In the genomic region with DNA sequence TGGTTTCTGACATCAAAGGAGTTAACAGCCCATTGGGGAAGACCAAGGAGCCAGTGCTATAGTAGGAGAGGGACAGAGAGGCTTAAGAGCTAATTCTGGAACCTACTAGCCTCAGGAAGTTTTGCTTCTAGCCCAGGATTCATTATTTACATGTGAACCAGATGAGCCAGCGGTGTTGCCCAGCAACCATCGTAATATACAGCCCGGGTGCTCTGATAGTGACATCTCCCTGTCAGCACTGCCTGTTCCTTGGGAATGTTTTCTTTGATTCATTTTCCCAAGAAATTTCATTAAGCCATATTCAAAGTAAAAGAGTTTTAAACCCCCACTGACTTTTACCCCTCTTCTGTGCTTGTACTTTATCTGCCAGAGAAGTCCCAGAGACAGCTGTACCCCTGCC, we compare ENCODE assay signal across 20 cellular contexts.
DNase-seq lines count a peak whose midpoint lies in the region; ATAC-seq, FAIRE-seq and TF ChIP-seq lines count a peak whose summit lies in the region.
"Had no signal": no experiment of that assay in that cellular context is flagged by ENCODE, and none has a peak within 500 bp of the region (broad histone marks: within the 10 kb centered on the region; RNA-seq: fewer than 3 reads in every experiment).

No MANE protein-coding gene starts in this region.

- peak overlapping the region; percentile 64; the same call in 1 of the 2 replicates for H3K27ac Mint-ChIP-seq in HFFc6
- H3K27ac Mint-ChIP-seq: activated naive CD8-positive, alpha-beta T cell treated with anti-CD3 and anti-CD28 coated beads, Interleukin-2, amount 10 ng/mL, durations not matched to agents 7 days and 5 days; naive thymus-derived CD4-positive, alpha-beta T cell; T-helper 1 cell treated with Interleukin-12 subunit alpha and Interleukin-12 subunit beta and Interleukin-4 antibody, amounts not matched to agents 30 μg/mL and 1 μg/mL, for 36 hours had no signal

- H3K27ac ChIP-seq in keratinocyte (ENCODE audit: control insufficient read depth, insufficient read depth, low read length) (no peak overlapping the region), kidney (ENCODE audit: low read depth in 2 of 2, low read length in 2 of 2) (no peak overlapping the region)
- H3K27ac ChIP-seq: BLaER1 treated with 17β-estradiol and CSF1 and Interleukin-3, amounts not matched to agents 10 nM and 100 nM; epithelial cell of prostate; RWPE1; thyroid gland had no signal

- no peaks in the 10 kb centered on the region for H4K20me1 ChIP-seq in keratinocyte (ENCODE audit: control insufficient read depth, extremely low read depth, insufficient read depth, low read length)
- H4K20me1 ChIP-seq: BLaER1 treated with 17β-estradiol and CSF1 and Interleukin-3, amounts not matched to agents 10 nM and 100 nM had no signal

- intact Hi-C loops in kidney (cut with DNase I) = loop anchor here (10.0 kb wide), 1 partner anchor 768 kb away; no protein-coding TSS in a partner anchor

- H3K9me3 ChIP-seq in keratinocyte (ENCODE audit: control insufficient read depth, low read depth, low read length) = no peaks in the 10 kb centered on the region
- H3K9me3 ChIP-seq in kidney (ENCODE audit: control insufficient read depth in 1 of 2, low read length in 2 of 2) = no peaks in the 10 kb centered on the region
- H3K9me3 ChIP-seq: BLaER1 treated with 17β-estradiol and CSF1 and Interleukin-3, amounts not matched to agents 10 nM and 100 nM; thyroid gland had no signal

- H3K36me3 ChIP-seq in keratinocyte (ENCODE audit: control insufficient read depth in 2 of 2, extremely low read depth in 1 of 2, insufficient read depth in 2 of 2, low read length in 2 of 2) = no peaks in the 10 kb centered on the region
- H3K36me3 ChIP-seq in kidney (ENCODE audit: control insufficient read depth in 1 of 2, insufficient read depth in 2 of 2, low read length in 2 of 2) = no peaks in the 10 kb centered on the region
- H3K36me3 ChIP-seq: BLaER1 treated with 17β-estradiol and CSF1 and Interleukin-3, amounts not matched to agents 10 nM and 100 nM; thyroid gland had no signal

- H2AFZ ChIP-seq in keratinocyte (ENCODE audit: control insufficient read depth, low read length) = no peak overlapping the region

- H3K36me3 Mint-ChIP-seq in HFFc6 (ENCODE audit: low read depth) = no peaks in the 10 kb centered on the region
- H3K36me3 Mint-ChIP-seq: activated naive CD8-positive, alpha-beta T cell treated with anti-CD3 and anti-CD28 coated beads, Interleukin-2, amount 10 ng/mL, durations not matched to agents 7 days and 5 days; naive thymus-derived CD4-positive, alpha-beta T cell had no signal

- H3K4me3 Mint-ChIP-seq in HFFc6 = no peak overlapping the region
- H3K4me3 Mint-ChIP-seq: activated naive CD8-positive, alpha-beta T cell treated with anti-CD3 and anti-CD28 coated beads, Interleukin-2, amount 10 ng/mL, durations not matched to agents 7 days and 5 days; naive thymus-derived CD4-positive, alpha-beta T cell; T-helper 1 cell treated with Interleukin-12 subunit alpha and Interleukin-12 subunit beta and Interleukin-4 antibody, amounts not matched to agents 30 μg/mL and 1 μg/mL, for 36 hours had no signal

- FAIRE-seq in keratinocyte (lab: Jason Lieb, UNC) (peak; percentile 48), kidney (lab: Jason Lieb, UNC) (no peak)

- H3K9me1 ChIP-seq in keratinocyte (ENCODE audit: control insufficient read depth, extremely low read depth, insufficient read depth, low read length) = no peaks in the 10 kb centered on the region

- dilution Hi-C loops in keratinocyte (cut with MboI; ENCODE audit: extremely low pct_ligation_motif_present, low sequenced_read_pairs) = no loop called here

- H3K79me2 ChIP-seq in keratinocyte (ENCODE audit: control insufficient read depth, insufficient read depth, low read length) = no peaks in the 10 kb centered on the region

- TF ChIP-seq CTCF in HFFc6 (IDR thresholded peaks at IDR 0.05) (no peak), astrocyte of the spinal cord (IDR thresholded peaks at IDR 0.05; ENCODE audit: low read depth, low read length) (no peak), keratinocyte (optimal IDR thresholded peaks at IDR 0.05 in 1 of 3, IDR thresholded peaks at IDR 0.05 in 1 of 3, conservative IDR thresholded peaks at IDR 0.05 in 1 of 3; ENCODE audit: extremely low read depth in 1 of 3, insufficient read depth in 2 of 3, low read length in 3 of 3) (no peak), kidney (IDR thresholded peaks at IDR 0.05; ENCODE audit: borderline replicate concordance, extremely low read depth, insufficient read depth) (no peak)

- DNase-seq in DMS153 (lab: John Stamatoyannopoulos, UW) = peak; percentile 15
- peak; percentile 46 for DNase-seq in HFFc6
- peak; percentile 43 for DNase-seq in astrocyte of the spinal cord (ENCODE audit: low read depth, low spot score)
- no peak for DNase-seq in keratinocyte (ENCODE audit: low read depth, low spot score)
- DNase-seq in kidney = no peak
- DNase-seq in HUDEP-2 (lab: John Stamatoyannopoulos, UW; ENCODE audit: unreplicated experiment in 76 of 76) = no peak
- DNase-seq: activated CD4-positive, CD25-positive, alpha-beta regulatory T cell treated with anti-CD3 and anti-CD28 coated beads, Interleukin-2, amount 50 U/mL, for 72 hours; activated naive CD8-positive, alpha-beta T cell treated with anti-CD3 and anti-CD28 coated beads, Interleukin-2, amount 10 ng/mL, durations not matched to agents 7 days and 5 days; naive thymus-derived CD4-positive, alpha-beta T cell; NCI-H774; retina; stimulated activated CD4-positive, alpha-beta T cell treated with anti-CD3 and anti-CD28 coated beads, Interleukin-2, amount 100 ng/mL, for 24 hours; thyroid gland had no signal

- no peak overlapping the region for H3K9ac ChIP-seq in keratinocyte (ENCODE audit: control insufficient read depth, extremely low read depth, insufficient read depth, low read length)
- no peak overlapping the region for H3K9ac ChIP-seq in kidney (ENCODE audit: low read length in 2 of 2)
- H3K9ac ChIP-seq: BLaER1 treated with 17β-estradiol and CSF1 and Interleukin-3, amounts not matched to agents 10 nM and 100 nM had no signal

- no peaks in the 10 kb centered on the region for H3K27me3 Mint-ChIP-seq in HFFc6 (ENCODE audit: insufficient read depth)
- H3K27me3 Mint-ChIP-seq: activated naive CD8-positive, alpha-beta T cell treated with anti-CD3 and anti-CD28 coated beads, Interleukin-2, amount 10 ng/mL, durations not matched to agents 7 days and 5 days had no signal

- H3K4me1 ChIP-seq in keratinocyte (ENCODE audit: control insufficient read depth, extremely low read depth, insufficient read depth, low read length) = peaks cover 4% of the 10 kb centered on the region
- no peaks in the 10 kb centered on the region for H3K4me1 ChIP-seq in kidney (ENCODE audit: control insufficient read depth in 1 of 2, insufficient read depth in 1 of 2, low read depth in 1 of 2, low read length in 2 of 2)

- H3K4me1 Mint-ChIP-seq in HFFc6 (ENCODE audit: low read depth) = peaks cover 23% of the 10 kb centered on the region
- H3K4me1 Mint-ChIP-seq: activated naive CD8-positive, alpha-beta T cell treated with anti-CD3 and anti-CD28 coated beads, Interleukin-2, amount 10 ng/mL, durations not matched to agents 7 days and 5 days had no signal

- in situ Hi-C loops in astrocyte of the spinal cord (cut with HindIII; ENCODE audit: low sequenced_read_pairs) = loop anchor here (25.0 kb wide), 1 partner anchor 206 kb away; a partner anchor contains a TSS

- no peak overlapping the region for H3K4me3 ChIP-seq in astrocyte of the spinal cord (ENCODE audit: low read depth, low read length)
- no peak overlapping the region for H3K4me3 ChIP-seq in keratinocyte (ENCODE audit: control insufficient read depth in 2 of 3, extremely low read depth in 1 of 3, insufficient read depth in 2 of 3, low read depth in 1 of 3, low read length in 3 of 3)
- H3K4me3 ChIP-seq in kidney (ENCODE audit: low read length in 2 of 2) = no peak overlapping the region
- H3K4me3 ChIP-seq: BLaER1 treated with 17β-estradiol and CSF1 and Interleukin-3, amounts not matched to agents 10 nM and 100 nM; thyroid gland had no signal

- H3K4me2 ChIP-seq in keratinocyte (ENCODE audit: control insufficient read depth, extremely low read depth, insufficient read depth, low read depth, low read length) = no peak overlapping the region
- H3K4me2 ChIP-seq: BLaER1 treated with 17β-estradiol and CSF1 and Interleukin-3, amounts not matched to agents 10 nM and 100 nM had no signal

- H3K27me3 ChIP-seq in keratinocyte (ENCODE audit: control insufficient read depth, extremely low read depth, insufficient read depth, low read length) = no peaks in the 10 kb centered on the region
- H3K27me3 ChIP-seq: thyroid gland had no signal

- ATAC-seq in GM19467 (IDR thresholded peaks at IDR 0.05; ENCODE audit: unreplicated experiment) (no peak), HG03460 (IDR thresholded peaks at IDR 0.05; ENCODE audit: unreplicated experiment) (no peak)
- ATAC-seq: left lobe of liver; naive thymus-derived CD4-positive, alpha-beta T cell had no signal

- H3K9me3 Mint-ChIP-seq in HFFc6 = no peaks in the 10 kb centered on the region
- H3K9me3 Mint-ChIP-seq: activated naive CD8-positive, alpha-beta T cell treated with anti-CD3 and anti-CD28 coated beads, Interleukin-2, amount 10 ng/mL, durations not matched to agents 7 days and 5 days; T-helper 1 cell treated with Interleukin-12 subunit alpha and Interleukin-12 subunit beta and Interleukin-4 antibody, amounts not matched to agents 30 μg/mL and 1 μg/mL, for 36 hours had no signal

Comparison
In these comparisons a context has a peak if more than half of its experiments do, and no peak if none do; other contexts are left out.
1. DNase-seq: peak in DMS153 (single experiment), HFFc6 (single experiment) and astrocyte of the spinal cord (single experiment); none in keratinocyte (single experiment), kidney (single experiment) and HUDEP-2 (0 of 76).